In the genomic region with DNA sequence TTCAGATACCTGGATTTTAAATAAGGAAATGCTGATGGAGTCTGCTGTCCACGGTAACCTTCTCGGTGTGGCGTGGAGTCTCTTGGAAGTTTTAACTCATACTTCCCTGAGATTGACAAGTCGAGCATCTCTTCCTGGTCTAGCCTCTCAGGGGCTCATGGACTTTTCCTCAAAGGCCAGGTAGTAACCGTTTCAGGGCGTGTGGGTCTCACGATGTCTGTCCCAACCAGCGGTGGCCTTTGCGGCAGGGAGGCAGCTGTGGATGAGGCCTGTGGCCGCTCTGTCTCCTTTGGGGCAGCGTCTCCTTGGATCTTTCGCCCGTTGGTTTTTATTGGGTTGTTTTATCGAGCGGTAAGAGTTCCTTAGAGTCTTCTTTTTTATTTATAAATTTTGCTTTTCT, we compare ENCODE assay signal across 15 cellular contexts. TPM values are rescaled to one million over a fixed set of nuclear protein-coding genes. Genes with fewer than 3 reads are reported as not detected.
A peak's percentile ranks its signal among the peaks of the same experiment; 100 is the strongest.
DNase-seq lines count a peak whose midpoint lies in the region; ATAC-seq and TF ChIP-seq lines count a peak whose summit lies in the region.
"Had no signal": no experiment of that assay in that cellular context is flagged by ENCODE, and none has a peak within 500 bp of the region (broad histone marks: within the 10 kb centered on the region; RNA-seq: fewer than 3 reads in every experiment).

No MANE protein-coding gene starts in this region.

- no peak for ATAC-seq in natural killer cell
- ATAC-seq: HCT116, HepG2 had no signal

- H3K4me1 Mint-ChIP-seq in activated T-cell treated with anti-CD3 and anti-CD28 coated beads, Interleukin-2, amount 50 U/mL, for 24 hours (ENCODE audit: low read depth), result no peaks in the 10 kb centered on the region
- H3K4me1 Mint-ChIP-seq in nephron (peaks cover 10% of the 10 kb centered on the region), natural killer cell (peaks cover 0 to 5% of the 10 kb centered on the region in 2 donors)

- peaks cover 13% of the 10 kb centered on the region for H4K20me1 ChIP-seq in OCI-LY3 (ENCODE audit: insufficient read depth, low read length)

- H3K27ac ChIP-seq in OCI-LY3 (ENCODE audit: low read length), result peak overlapping the region; percentile 71
- no peak overlapping the region for H3K27ac ChIP-seq in spleen
- no peak overlapping the region for H3K27ac ChIP-seq in adrenal gland
- H3K27ac ChIP-seq: 22Rv1 had no signal

- intact Hi-C loops in spleen (cut with DNase I; ENCODE audit: low total_unique reads) (no loop called here), adrenal gland (cut with DNase I) (no loop called here), natural killer cell (cut with micrococcal nuclease) (no loop called here)

- no peaks in the 10 kb centered on the region for H3K9me3 Mint-ChIP-seq in activated T-cell treated with anti-CD3 and anti-CD28 coated beads, Interleukin-2, amount 50 U/mL, for 24 hours
- H3K9me3 Mint-ChIP-seq in nephron (no peaks in the 10 kb centered on the region), natural killer cell (no peaks in the 10 kb centered on the region)
- H3K9me3 Mint-ChIP-seq: CD4-positive, alpha-beta T cell had no signal

- no peak overlapping the region for H3K9ac ChIP-seq in OCI-LY3 (ENCODE audit: low read length)

- H3K4me1 ChIP-seq in OCI-LY3 (ENCODE audit: low read length) (peaks cover 26% of the 10 kb centered on the region), spleen (peaks cover 0 to 14% (median 0%) of the 10 kb centered on the region in 6 donors), adrenal gland (replicated peaks in 1 of 2) (no peaks in the 10 kb centered on the region)

- peak; percentile 9 for DNase-seq in activated T-cell treated with anti-CD3 and anti-CD28 coated beads, Interleukin-2, amount 50 U/mL, for 24 hours
- DNase-seq in activated T-cell treated with anti-CD3 and anti-CD28 coated beads for 4 hours, result no peak
- DNase-seq in spleen, result peak; percentile 27
- DNase-seq in adrenal gland, result no peak
- DNase-seq in natural killer cell, result no peak
- DNase-seq in stimulated activated CD4-positive, alpha-beta T cell treated with anti-CD3 and anti-CD28 coated beads, Interleukin-2, amount 100 ng/mL, for 24 hours, result no peak
- DNase-seq: C1 segment of cervical spinal cord; CD4-positive, alpha-beta T cell; DMS79 treated with DMSO at 0.1 percent for 48 hours; EL had no signal

- H3K36me3 ChIP-seq in OCI-LY3 (replicated peaks; ENCODE audit: low read depth, low read length), result peaks cover 40% of the 10 kb centered on the region
- H3K36me3 ChIP-seq in spleen, result peaks cover 0 to 80% (median 36%) of the 10 kb centered on the region in 6 donors
- H3K36me3 ChIP-seq in adrenal gland (replicated peaks in 1 of 2), result no peaks in the 10 kb centered on the region

- H3K9me3 ChIP-seq in OCI-LY3 (ENCODE audit: insufficient read depth, low read length), result no peaks in the 10 kb centered on the region
- no peaks in the 10 kb centered on the region for H3K9me3 ChIP-seq in spleen
- no peaks in the 10 kb centered on the region for H3K9me3 ChIP-seq in adrenal gland (replicated peaks in 1 of 3)

- H3K4me3 ChIP-seq in OCI-LY3 (ENCODE audit: low read length) (peak overlapping the region; percentile 58; the same call in 1 of the 2 replicates), spleen (no peak overlapping the region), adrenal gland (no peak overlapping the region)

- H3K36me3 Mint-ChIP-seq in activated T-cell treated with anti-CD3 and anti-CD28 coated beads, Interleukin-2, amount 50 U/mL, for 24 hours (ENCODE audit: low read depth), result peaks cover 58% of the 10 kb centered on the region
- H3K36me3 Mint-ChIP-seq in nephron (ENCODE audit: low read depth) (peaks cover 32% of the 10 kb centered on the region), natural killer cell (peaks cover 8% of the 10 kb centered on the region)

- no peak overlapping the region for H3K4me3 Mint-ChIP-seq in activated T-cell treated with anti-CD3 and anti-CD28 coated beads, Interleukin-2, amount 50 U/mL, for 24 hours
- H3K4me3 Mint-ChIP-seq in nephron (no peak overlapping the region), natural killer cell (no peak overlapping the region)
- H3K4me3 Mint-ChIP-seq: CD4-positive, alpha-beta T cell had no signal

- WGBS in spleen, 5 donors, result 95 to 98% (median 97%) methylated on average over 15 of the region's 15 CpGs
- 94 to 96% (median 95%) methylated on average over 15 of the region's 15 CpGs for WGBS in adrenal gland, 4 donors

- no peak for TF ChIP-seq POLR2A in spleen (IDR thresholded peaks at IDR 0.05)
- TF ChIP-seq POLR2A in adrenal gland (IDR thresholded peaks at IDR 0.05), result no peak

- H3K4me2 ChIP-seq in OCI-LY3 (ENCODE audit: low read length), result peak overlapping the region; percentile 76

- H3K27me3 ChIP-seq in OCI-LY3 (ENCODE audit: low read depth, low read length), result no peaks in the 10 kb centered on the region
- no peaks in the 10 kb centered on the region for H3K27me3 ChIP-seq in spleen (replicated peaks in 1 of 7)
- H3K27me3 ChIP-seq in adrenal gland, result no peaks in the 10 kb centered on the region

- no peaks in the 10 kb centered on the region for H3K27me3 Mint-ChIP-seq in activated T-cell treated with anti-CD3 and anti-CD28 coated beads, Interleukin-2, amount 50 U/mL, for 24 hours
- H3K27me3 Mint-ChIP-seq in nephron (ENCODE audit: low read depth), result no peaks in the 10 kb centered on the region
- no peaks in the 10 kb centered on the region for H3K27me3 Mint-ChIP-seq in natural killer cell (ENCODE audit: low read depth in 2 of 2)
- H3K27me3 Mint-ChIP-seq: CD4-positive, alpha-beta T cell had no signal

- H2AFZ ChIP-seq in OCI-LY3 (ENCODE audit: low read depth, low read length), result no peak overlapping the region

- H3K27ac Mint-ChIP-seq in activated T-cell treated with anti-CD3 and anti-CD28 coated beads, Interleukin-2, amount 50 U/mL, for 24 hours, result no peak overlapping the region
- peak overlapping the region in 2 of 3 experiments; percentile 62 to 93 for H3K27ac Mint-ChIP-seq in nephron
- no peak overlapping the region for H3K27ac Mint-ChIP-seq in natural killer cell
- H3K27ac Mint-ChIP-seq: CD4-positive, alpha-beta T cell had no signal

- no peak for TF ChIP-seq CTCF in OCI-LY3 (IDR thresholded peaks at IDR 0.05; ENCODE audit: low read depth, low read length)
- TF ChIP-seq CTCF in nephron (IDR thresholded peaks at IDR 0.05; ENCODE audit: unreplicated experiment in 3 of 3), result no peak
- no peak for TF ChIP-seq CTCF in spleen (IDR thresholded peaks at IDR 0.05 in 8 of 11, conservative IDR thresholded peaks at IDR 0.05 in 3 of 11)
- TF ChIP-seq CTCF in adrenal gland (IDR thresholded peaks at IDR 0.05), result no peak
- no peak for TF ChIP-seq CTCF in natural killer cell (IDR thresholded peaks at IDR 0.05)

- peaks cover 5% of the 10 kb centered on the region for H3K79me2 ChIP-seq in OCI-LY3 (ENCODE audit: low read length)

RNA-seq across cellular contexts. Expression of a gene that starts 32.8 kb away (rescaled TPM):
- total RNA-seq in spleen (10 to 100 TPM in 4 of 7 donors, 1 to 10 TPM in 3; 8.5 to 13.1 (median 10.4) TPM), adrenal gland (1 to 10 TPM in 7 of 8 donors, under 1 TPM in 1; 0.36 to 7.8 (median 2.9) TPM), natural killer cell (10 to 100 TPM; 12.2 to 15.1 (median 12.3) TPM)
- polyA plus RNA-seq in spleen (1 to 10 TPM; 2.1 to 4.5 (median 2.9) TPM), adrenal gland (1 to 10 TPM in 2 of 3 donors, under 1 TPM in 1; 0.88 to 5.9 (median 2.1) TPM)

RNA-seq across cellular contexts. Expression of a gene that starts 48.2 kb away (rescaled TPM):
- total RNA-seq in spleen (10 to 100 TPM in 1 of 7 donors, 1 to 10 TPM in 6; 2.4 to 12.2 (median 4.4) TPM), adrenal gland (1 to 10 TPM in 7 of 8 donors, under 1 TPM in 1; 0.52 to 9.1 (median 2.0) TPM), natural killer cell (1 to 10 TPM in 2 of 3 donors, under 1 TPM in 1; 0.24 to 1.3 (median 1.2) TPM)
- polyA plus RNA-seq in spleen (under 1 TPM; 0.30 to 0.83 (median 0.41) TPM), adrenal gland (1 to 10 TPM in 2 of 3 donors, under 1 TPM in 1; 0.94 to 4.0 (median 3.1) TPM)
- total RNA-seq: HepG2 had no signal

Comparison
In these comparisons a context has a peak if more than half of its experiments do, and no peak if none do; other contexts are left out.
1. DNase-seq: peak in activated T-cell treated with anti-CD3 and anti-CD28 coated beads, Interleukin-2, amount 50 U/mL, for 24 hours (single experiment) and spleen (single experiment); none in activated T-cell treated with anti-CD3 and anti-CD28 coated beads for 4 hours (single experiment), adrenal gland (0 of 7), natural killer cell (single experiment) and stimulated activated CD4-positive, alpha-beta T cell treated with anti-CD3 and anti-CD28 coated beads, Interleukin-2, amount 100 ng/mL, for 24 hours (0 of 2).
2. H3K27ac Mint-ChIP-seq: peak in nephron (2 of 3); none in activated T-cell treated with anti-CD3 and anti-CD28 coated beads, Interleukin-2, amount 50 U/mL, for 24 hours (single experiment) and natural killer cell (0 of 2).